ENCODE assay signal across 23 cellular contexts in the genomic region with DNA sequence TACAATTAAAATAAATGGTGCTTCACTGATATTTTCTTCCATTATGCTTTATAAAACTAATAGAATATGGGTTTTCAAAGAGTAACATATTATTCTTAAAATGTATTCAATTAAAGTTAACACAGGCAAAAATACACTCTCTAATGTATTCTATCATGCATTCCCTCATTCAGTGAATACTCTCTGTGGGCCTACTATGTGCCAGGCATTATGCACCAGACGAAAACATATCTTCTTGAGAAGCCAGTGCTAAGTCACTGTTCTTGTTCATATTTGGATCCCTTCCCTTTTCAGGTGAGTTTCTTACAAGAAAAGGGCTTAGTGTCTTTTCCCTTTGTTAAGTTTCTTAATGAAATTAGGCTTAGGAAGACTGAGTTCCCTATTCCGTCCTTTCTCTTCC.
"Had no signal": no experiment of that assay in that cellular context is flagged by ENCODE, and none has a peak within 500 bp of the region (broad histone marks: within the 10 kb centered on the region; RNA-seq: fewer than 3 reads in every experiment).

No MANE protein-coding gene starts in this region.

- H3K4me3 ChIP-seq: coronary artery, dorsolateral prefrontal cortex, esophagus muscularis mucosa, gastroesophageal sphincter, heart left ventricle, hepatocyte, left lung, lower lobe of right lung, mucosa of descending colon had no signal

- H3K36me3 Mint-ChIP-seq: mesothelial cell of epicardium, naive B cell had no signal

- H3K79me2 ChIP-seq: hepatocyte had no signal

- H2AFZ ChIP-seq: hepatocyte had no signal

- H3K9me3 ChIP-seq: esophagus muscularis mucosa, gastroesophageal sphincter, heart left ventricle, left lung, lower lobe of right lung, mucosa of descending colon had no signal

- H3K4me2 ChIP-seq: hepatocyte had no signal

- H3K27me3 ChIP-seq: dorsolateral prefrontal cortex, esophagus muscularis mucosa, foreskin keratinocyte, gastroesophageal sphincter, heart left ventricle, hepatocyte, left lung had no signal

- DNase-seq: dermis blood vessel endothelial cell; dorsolateral prefrontal cortex; effector CD4-positive, alpha-beta T cell; effector memory CD4-positive, alpha-beta T cell; foreskin keratinocyte; heart left ventricle; hypothalamus; left cardiac atrium; left lung; left ventricle myocardium superior; lower lobe of right lung; mesenchymal stem cell; mucosa of descending colon; naive B cell had no signal

- H3K36me3 ChIP-seq: heart left ventricle, left lung, lower lobe of right lung had no signal

- H3K27ac Mint-ChIP-seq: mesothelial cell of epicardium had no signal

- H3K4me1 ChIP-seq: esophagus muscularis mucosa, foreskin keratinocyte, gastroesophageal sphincter, left lung, lower lobe of right lung had no signal

- ATAC-seq: foreskin keratinocyte, gastroesophageal sphincter, heart left ventricle, left cardiac atrium, left lung, left ventricle myocardium superior, lower lobe of right lung, mucosa of descending colon had no signal

- H3K27ac ChIP-seq: coronary artery, dorsolateral prefrontal cortex, esophagus muscularis mucosa, foreskin keratinocyte, gastroesophageal sphincter, heart left ventricle, hepatocyte, left lung, lower lobe of right lung had no signal

- H3K27me3 Mint-ChIP-seq: naive B cell had no signal

- H3K9me3 Mint-ChIP-seq: mesothelial cell of epicardium had no signal

- FAIRE-seq: colon, endothelial cell of umbilical vein, islet of Langerhans, keratinocyte had no signal

- H3K4me3 Mint-ChIP-seq: mesothelial cell of epicardium had no signal

- H3K4me1 Mint-ChIP-seq: mesothelial cell of epicardium had no signal
